Comparison of ENCODE assay signal across 16 cellular contexts in genomic region chr10:22643116-22643515, GRCh38.
DNase-seq lines count a peak whose midpoint lies in the region; ATAC-seq and TF ChIP-seq lines count a peak whose summit lies in the region.
"Had no signal": no experiment of that assay in that cellular context is flagged by ENCODE, and none has a peak within 500 bp of the region (broad histone marks: within the 10 kb centered on the region; RNA-seq: fewer than 3 reads in every experiment).

No MANE protein-coding gene starts in this region.

- intact Hi-C loops in Calu3 (cut with micrococcal nuclease; ENCODE audit: unreplicated experiment): no loop called here

- peak overlapping the region; percentile 10 for H3K27ac Mint-ChIP-seq in T-helper 2 cell treated with Interferon-gamma antibody and Interleukin-4, amounts not matched to agents 5 μg/mL and 100 μg/mL, for 36 hours
- no peak overlapping the region for H3K27ac Mint-ChIP-seq in Calu3 (ENCODE audit: unreplicated experiment)
- H3K27ac Mint-ChIP-seq in activated T-helper 17 cell treated with anti-CD3 and anti-CD28 coated beads, Interleukin-2, amount 50 U/mL, for 72 hours: peak overlapping the region; percentile 70
- peak overlapping the region; percentile 85 to 96 for H3K27ac Mint-ChIP-seq in natural killer cell treated with Interleukin-12 subunit alpha and Interleukin-12 subunit beta and Interleukin-15 and Interleukin-18, amount 100 ng/mL, for 72 hours
- H3K27ac Mint-ChIP-seq: HFFc6 had no signal

- in situ Hi-C loops in HAP-1 (cut with MboI; ENCODE audit: low sequenced_read_pairs): no loop called here

- TF ChIP-seq CTCF in Calu3 (IDR thresholded peaks at IDR 0.05; ENCODE audit: unreplicated experiment): no peak

- H3K36me3 ChIP-seq in HAP-1 (replicated peaks): no peaks in the 10 kb centered on the region
- H3K36me3 ChIP-seq: prostate gland, thyroid gland had no signal

- no peak for DNase-seq in T-helper 2 cell treated with Interferon-gamma antibody and Interleukin-4, amounts not matched to agents 5 μg/mL and 100 μg/mL, for 36 hours (ENCODE audit: low spot score)
- no peak for DNase-seq in T-helper 2 cell
- DNase-seq in Calu3: peak; percentile 48
- DNase-seq in natural killer cell treated with Interleukin-12 subunit alpha and Interleukin-12 subunit beta and Interleukin-15 and Interleukin-18, amount 100 ng/mL, for 72 hours (ENCODE audit: low spot score): no peak
- DNase-seq in HAP-1 (ENCODE audit: low spot score in 2 of 2): no peak
- DNase-seq in stimulated activated CD4-positive, alpha-beta T cell treated with anti-CD3 and anti-CD28 coated beads, Interleukin-4, amount 100 ng/mL, for 24 hours: no peak
- DNase-seq: activated naive CD4-positive, alpha-beta T cell; C1 segment of cervical spinal cord; HFFc6; NCI-H1417; stimulated activated CD4-positive, alpha-beta T cell treated with anti-CD3 and anti-CD28 coated beads, Interleukin-4, amount 100 ng/mL, for 4 hours; thyroid gland had no signal

- H3K27me3 Mint-ChIP-seq in T-helper 2 cell treated with Interferon-gamma antibody and Interleukin-4, amounts not matched to agents 5 μg/mL and 100 μg/mL, for 36 hours (ENCODE audit: low read depth): no peaks in the 10 kb centered on the region
- H3K27me3 Mint-ChIP-seq in Calu3 (ENCODE audit: unreplicated experiment): no peaks in the 10 kb centered on the region
- no peaks in the 10 kb centered on the region for H3K27me3 Mint-ChIP-seq in activated T-helper 17 cell treated with anti-CD3 and anti-CD28 coated beads, Interleukin-2, amount 50 U/mL, for 72 hours
- H3K27me3 Mint-ChIP-seq in natural killer cell treated with Interleukin-12 subunit alpha and Interleukin-12 subunit beta and Interleukin-15 and Interleukin-18, amount 100 ng/mL, for 72 hours: no peaks in the 10 kb centered on the region

- CTCF ChIA-PET in Calu3 (lab: Charles Lee): no interaction called here

- no peaks in the 10 kb centered on the region for H3K9me3 ChIP-seq in HAP-1
- H3K9me3 ChIP-seq: prostate gland, thyroid gland had no signal

- BruUV-seq in Calu3 (replicated peaks; lab: Mats Ljungman, UMichigan): no TSS peak

- no peak overlapping the region for H3K4me3 ChIP-seq in HAP-1
- H3K4me3 ChIP-seq: prostate gland, skin epidermis, thyroid gland had no signal

- H3K9me3 Mint-ChIP-seq in T-helper 2 cell treated with Interferon-gamma antibody and Interleukin-4, amounts not matched to agents 5 μg/mL and 100 μg/mL, for 36 hours: no peaks in the 10 kb centered on the region
- H3K9me3 Mint-ChIP-seq in Calu3 (ENCODE audit: low read depth, unreplicated experiment): no peaks in the 10 kb centered on the region
- no peaks in the 10 kb centered on the region for H3K9me3 Mint-ChIP-seq in activated T-helper 17 cell treated with anti-CD3 and anti-CD28 coated beads, Interleukin-2, amount 50 U/mL, for 72 hours
- no peaks in the 10 kb centered on the region for H3K9me3 Mint-ChIP-seq in natural killer cell treated with Interleukin-12 subunit alpha and Interleukin-12 subunit beta and Interleukin-15 and Interleukin-18, amount 100 ng/mL, for 72 hours
- H3K9me3 Mint-ChIP-seq: HFFc6 had no signal

- peak; percentile 51 for ATAC-seq in activated T-helper 17 cell treated with anti-CD3 and anti-CD28 coated beads, Interleukin-2, amount 50 U/mL, for 72 hours (replicated peaks)
- ATAC-seq in natural killer cell treated with Interleukin-12 subunit alpha and Interleukin-12 subunit beta and Interleukin-15 and Interleukin-18, amount 100 ng/mL, for 72 hours: no peak
- ATAC-seq in HG03175 (IDR thresholded peaks at IDR 0.05; ENCODE audit: unreplicated experiment): no peak

- no peaks in the 10 kb centered on the region for H3K27me3 ChIP-seq in HAP-1 (ENCODE audit: low read depth)
- H3K27me3 ChIP-seq: thyroid gland had no signal

- H3K4me3 Mint-ChIP-seq in T-helper 2 cell treated with Interferon-gamma antibody and Interleukin-4, amounts not matched to agents 5 μg/mL and 100 μg/mL, for 36 hours: peak overlapping the region; percentile 44
- H3K4me3 Mint-ChIP-seq in Calu3 (ENCODE audit: low read depth, unreplicated experiment): peak overlapping the region; percentile 10
- peak overlapping the region; percentile 54 for H3K4me3 Mint-ChIP-seq in activated T-helper 17 cell treated with anti-CD3 and anti-CD28 coated beads, Interleukin-2, amount 50 U/mL, for 72 hours
- H3K4me3 Mint-ChIP-seq in natural killer cell treated with Interleukin-12 subunit alpha and Interleukin-12 subunit beta and Interleukin-15 and Interleukin-18, amount 100 ng/mL, for 72 hours: peak overlapping the region; percentile 59
- H3K4me3 Mint-ChIP-seq: HFFc6 had no signal

- H3K36me3 Mint-ChIP-seq in T-helper 2 cell treated with Interferon-gamma antibody and Interleukin-4, amounts not matched to agents 5 μg/mL and 100 μg/mL, for 36 hours (ENCODE audit: low read depth): peaks cover 31% of the 10 kb centered on the region
- peaks cover 13% of the 10 kb centered on the region for H3K36me3 Mint-ChIP-seq in Calu3 (ENCODE audit: insufficient read depth, unreplicated experiment)
- peaks cover 5% of the 10 kb centered on the region for H3K36me3 Mint-ChIP-seq in activated T-helper 17 cell treated with anti-CD3 and anti-CD28 coated beads, Interleukin-2, amount 50 U/mL, for 72 hours (ENCODE audit: low read depth)
- H3K36me3 Mint-ChIP-seq in natural killer cell treated with Interleukin-12 subunit alpha and Interleukin-12 subunit beta and Interleukin-15 and Interleukin-18, amount 100 ng/mL, for 72 hours: no peaks in the 10 kb centered on the region

- peaks cover 61% of the 10 kb centered on the region for H3K4me1 Mint-ChIP-seq in T-helper 2 cell treated with Interferon-gamma antibody and Interleukin-4, amounts not matched to agents 5 μg/mL and 100 μg/mL, for 36 hours (ENCODE audit: low read depth)
- H3K4me1 Mint-ChIP-seq in Calu3 (ENCODE audit: low read depth, unreplicated experiment): peaks cover 31% of the 10 kb centered on the region
- peaks cover 65% of the 10 kb centered on the region for H3K4me1 Mint-ChIP-seq in activated T-helper 17 cell treated with anti-CD3 and anti-CD28 coated beads, Interleukin-2, amount 50 U/mL, for 72 hours
- peaks cover 62 to 66% of the 10 kb centered on the region in 2 donors for H3K4me1 Mint-ChIP-seq in natural killer cell treated with Interleukin-12 subunit alpha and Interleukin-12 subunit beta and Interleukin-15 and Interleukin-18, amount 100 ng/mL, for 72 hours (ENCODE audit: low read depth in 2 of 2)

- no peaks in the 10 kb centered on the region for H3K4me1 ChIP-seq in HAP-1
- H3K4me1 ChIP-seq: prostate gland had no signal
